In genomic region chr9:27110181-27110580, GRCh38 we compare ENCODE assay signal across 19 cellular contexts. TPM values are rescaled to one million over a fixed set of nuclear protein-coding genes. Genes with fewer than 3 reads are reported as not detected.
DNase-seq lines count a peak whose midpoint lies in the region; ATAC-seq and TF ChIP-seq lines count a peak whose summit lies in the region.
"Had no signal": no experiment of that assay in that cellular context is flagged by ENCODE, and none has a peak within 500 bp of the region (broad histone marks: within the 10 kb centered on the region; RNA-seq: fewer than 3 reads in every experiment).

No MANE protein-coding gene starts in this region.

- CTCF ChIA-PET in AG04450 (lab: Charles Lee), result no interaction called here

- H3K9me3 ChIP-seq in AG04450 (ENCODE audit: control insufficient read depth, insufficient read depth, low read length) (no peaks in the 10 kb centered on the region), NT2/D1 (ENCODE audit: insufficient read depth, low read length) (no peaks in the 10 kb centered on the region), esophagus squamous epithelium (no peaks in the 10 kb centered on the region)

- H3K36me3 ChIP-seq in NT2/D1 (ENCODE audit: insufficient read depth, insufficient read length, low read length) (peaks cover 7% of the 10 kb centered on the region), esophagus squamous epithelium (no peaks in the 10 kb centered on the region)

- POLR2A ChIA-PET in AG04450 (lab: Yijun Ruan, JAX), result no interaction called here

- no peak for ATAC-seq in GM19324 (IDR thresholded peaks at IDR 0.05; ENCODE audit: low FRiP score, unreplicated experiment)
- ATAC-seq: stimulated activated memory B cell treated with anti-CD40 and anti-IgM and Interleukin-4, amounts not matched to agents 10 μg/mL and 1 μg/mL and 100 μg/mL, for 72 hours had no signal

- no peaks in the 10 kb centered on the region for H3K36me3 Mint-ChIP-seq in nephron progenitor cell (ENCODE audit: low read depth)
- H3K36me3 Mint-ChIP-seq: immature natural killer cell; stimulated activated memory B cell treated with anti-CD40 and anti-IgM and Interleukin-4, amounts not matched to agents 10 μg/mL and 1 μg/mL and 100 μg/mL, for 72 hours had no signal

- H3K27me3 ChIP-seq in AG04450 (ENCODE audit: control insufficient read depth, insufficient read depth, low read length) (no peaks in the 10 kb centered on the region), NT2/D1 (ENCODE audit: insufficient read depth, insufficient read length) (no peaks in the 10 kb centered on the region), esophagus squamous epithelium (no peaks in the 10 kb centered on the region)

- peak overlapping the region; percentile 76 for H3K4me3 Mint-ChIP-seq in nephron progenitor cell
- H3K4me3 Mint-ChIP-seq: immature natural killer cell; stimulated activated memory B cell treated with anti-CD40 and anti-IgM and Interleukin-4, amounts not matched to agents 10 μg/mL and 1 μg/mL and 100 μg/mL, for 72 hours; T-helper 1 cell treated with Interleukin-12 subunit alpha and Interleukin-12 subunit beta and Interleukin-4 antibody, amounts not matched to agents 30 μg/mL and 1 μg/mL, for 36 hours had no signal

- H3K9ac ChIP-seq in NT2/D1 (ENCODE audit: insufficient read length, low read depth), result peak overlapping the region; percentile 38

- DNase-seq in AG04450 (ENCODE audit: low read depth, low spot score), result no peak
- no peak for DNase-seq in NT2/D1 (ENCODE audit: low read depth, low spot score)
- DNase-seq in esophagus squamous epithelium (lab: John Stamatoyannopoulos, UW), result no peak
- no peak for DNase-seq in nephron progenitor cell
- no peak for DNase-seq in activated effector memory CD4-positive, alpha-beta T cell treated with anti-CD3 and anti-CD28 coated beads, Interleukin-2, amount 50 U/mL, for 16 hours
- no peak for DNase-seq in NCI-H345 treated with DMSO at 0.1 percent for 48 hours (lab: John Stamatoyannopoulos, UW; ENCODE audit: unreplicated experiment)
- no peak for DNase-seq in RKO (ENCODE audit: low spot score)
- DNase-seq: activated CD4-positive, alpha-beta T cell treated with anti-CD3 and anti-CD28 coated beads for 1 hour; activated naive CD4-positive, alpha-beta T cell treated with Interleukin-2 at 50 U/mL for 16 hours; foreskin melanocyte; immature natural killer cell; NCI-H2029 treated with DMSO at 0.1 percent for 48 hours; NCI-H774; nucleus accumbens; small intestine had no signal

- H3K27ac Mint-ChIP-seq in nephron progenitor cell, result no peak overlapping the region
- H3K27ac Mint-ChIP-seq: immature natural killer cell; stimulated activated memory B cell treated with anti-CD40 and anti-IgM and Interleukin-4, amounts not matched to agents 10 μg/mL and 1 μg/mL and 100 μg/mL, for 72 hours; T-helper 1 cell treated with Interleukin-12 subunit alpha and Interleukin-12 subunit beta and Interleukin-4 antibody, amounts not matched to agents 30 μg/mL and 1 μg/mL, for 36 hours had no signal

- no peaks in the 10 kb centered on the region for H3K9me3 Mint-ChIP-seq in nephron progenitor cell
- H3K9me3 Mint-ChIP-seq: stimulated activated memory B cell treated with anti-CD40 and anti-IgM and Interleukin-4, amounts not matched to agents 10 μg/mL and 1 μg/mL and 100 μg/mL, for 72 hours; T-helper 1 cell treated with Interleukin-12 subunit alpha and Interleukin-12 subunit beta and Interleukin-4 antibody, amounts not matched to agents 30 μg/mL and 1 μg/mL, for 36 hours had no signal

- no peak for TF ChIP-seq POLR2A in esophagus squamous epithelium (IDR thresholded peaks at IDR 0.05)

- H3K4me1 ChIP-seq in NT2/D1 (ENCODE audit: insufficient read depth, insufficient read length) (no peaks in the 10 kb centered on the region), esophagus squamous epithelium (no peaks in the 10 kb centered on the region)

- TF ChIP-seq CTCF in AG04450 (IDR thresholded peaks at IDR 0.05; ENCODE audit: low read depth, low read length), result no peak
- no peak for TF ChIP-seq CTCF in esophagus squamous epithelium (IDR thresholded peaks at IDR 0.05)
- TF ChIP-seq CTCF in nephron progenitor cell (IDR thresholded peaks at IDR 0.05), result no peak

- peaks cover 18% of the 10 kb centered on the region for H3K4me1 Mint-ChIP-seq in nephron progenitor cell
- H3K4me1 Mint-ChIP-seq: immature natural killer cell; stimulated activated memory B cell treated with anti-CD40 and anti-IgM and Interleukin-4, amounts not matched to agents 10 μg/mL and 1 μg/mL and 100 μg/mL, for 72 hours had no signal

- H3K27ac ChIP-seq in AG04450 (ENCODE audit: low read depth, low read length) (no peak overlapping the region), esophagus squamous epithelium (peak overlapping the region in 2 of 4 donors; percentile 44 to 60)
- H3K27ac ChIP-seq: RWPE1 had no signal

- no peaks in the 10 kb centered on the region for H3K27me3 Mint-ChIP-seq in nephron progenitor cell (ENCODE audit: low read depth, poor library complexity)

- intact Hi-C loops in esophagus squamous epithelium (cut with DNase I), result no loop called here

- 62% methylated on average over 4 of the region's 4 CpGs for WGBS in esophagus squamous epithelium, 2 donors

- H3K4me3 ChIP-seq in AG04450 (ENCODE audit: low read depth, low read length) (peak overlapping the region; percentile 57), NT2/D1 (ENCODE audit: insufficient read length, low read depth) (peak overlapping the region; percentile 59), esophagus squamous epithelium (peak overlapping the region in 3 of 4 donors; percentile 24 to 41 (median 30))

RNA-seq across cellular contexts. Expression of gene TEK, which starts 1.2 kb away (rescaled TPM):
- 34.6 and 35.2 TPM in 2 replicates for polyA plus RNA-seq in AG04450 (2011; rRNA removed)
- polyA minus RNA-seq in AG04450 (2011; rRNA and poly(A)+ RNA removed), result 36.9 and 41.7 TPM in 2 replicates
- 1 to 10 TPM in 3 of 4 donors, under 1 TPM in 1; 0.72 to 7.4 (median 4.0) TPM for total RNA-seq in esophagus squamous epithelium
- polyA plus RNA-seq: immature natural killer cell had no signal
